ENCODE assay signal across 21 cellular contexts in genomic region chr1:92323473-92324453, GRCh38. TPM values are rescaled to one million over a fixed set of nuclear protein-coding genes. Genes with fewer than 3 reads are reported as not detected.
DNase-seq lines count a peak whose midpoint lies in the region; ATAC-seq, FAIRE-seq and TF ChIP-seq lines count a peak whose summit lies in the region.
"Had no signal": no experiment of that assay in that cellular context is flagged by ENCODE, and none has a peak within 500 bp of the region (broad histone marks: within the 10 kb centered on the region; RNA-seq: fewer than 3 reads in every experiment).

No MANE protein-coding gene starts in this region.

- WGBS in mammary epithelial cell (ENCODE audit: low coverage, missing lambda C conversion rate) = 91% methylated on average over 7 of the region's 7 CpGs
- 81 to 91% (median 86%) methylated on average over 7 of the region's 7 CpGs for WGBS in spleen, 5 donors

- BruUV-seq in Panc1 (replicated peaks; lab: Mats Ljungman, UMichigan) = TSS peak; percentile 13
- BruUV-seq in mammary epithelial cell (replicated peaks; lab: Mats Ljungman, UMichigan) = TSS peak; percentile 50

- DNase-seq in activated naive CD4-positive, alpha-beta T cell treated with anti-CD3 and anti-CD28 coated beads, Interleukin-2, amount 10 ng/mL, durations not matched to agents 7 days and 5 days = no peak
- DNase-seq in activated naive CD4-positive, alpha-beta T cell treated with anti-CD3 and anti-CD28 coated beads, Interleukin-2, amount 50 U/mL, for 16 hours = no peak
- no peak for DNase-seq in Panc1 (ENCODE audit: low read depth, low spot score)
- peak; percentile 15 for DNase-seq in mammary epithelial cell
- DNase-seq in spleen = no peak
- no peak for DNase-seq in GM12892 (ENCODE audit: insufficient read length)
- DNase-seq: activated CD8-positive, alpha-beta memory T cell treated with anti-CD3 and anti-CD28 coated beads, Interleukin-2, amount 50 U/mL, for 48 hours; amniotic stem cell; H9; heart left ventricle; lower lobe of right lung; NCI-H1930; NCI-H446; pancreas; sigmoid colon; stimulated activated CD4-positive, alpha-beta T cell treated with anti-CD3 and anti-CD28 coated beads, Interleukin-1b, Interleukin-23, amount 100 ng/mL, for 48 hours; SW 1271; WERI-Rb-1 had no signal

- H3K9me3 ChIP-seq in Panc1 (ENCODE audit: control insufficient read depth, insufficient read depth, low read depth, low read length) = peaks cover 4% of the 10 kb centered on the region; the same call in 1 of the 2 replicates
- no peaks in the 10 kb centered on the region for H3K9me3 ChIP-seq in mammary epithelial cell (replicated peaks; ENCODE audit: insufficient read depth, low read length)
- peaks cover 0 to 37% (median 35%) of the 10 kb centered on the region in 8 donors for H3K9me3 ChIP-seq in spleen
- H3K9me3 ChIP-seq: pancreas had no signal

- H3K9ac ChIP-seq in mammary epithelial cell (ENCODE audit: insufficient read depth, low read length) = no peak overlapping the region

- H2AFZ ChIP-seq in mammary epithelial cell (ENCODE audit: low read depth, low read length) = no peak overlapping the region

- H3K27me3 Mint-ChIP-seq in activated naive CD4-positive, alpha-beta T cell treated with anti-CD3 and anti-CD28 coated beads, Interleukin-2, amount 10 ng/mL, durations not matched to agents 7 days and 5 days = no peaks in the 10 kb centered on the region

- peak overlapping the region; percentile 85 for H3K27ac Mint-ChIP-seq in activated naive CD4-positive, alpha-beta T cell treated with anti-CD3 and anti-CD28 coated beads, Interleukin-2, amount 10 ng/mL, durations not matched to agents 7 days and 5 days
- H3K27ac Mint-ChIP-seq: H9 had no signal

- H3K27me3 ChIP-seq in Panc1 (ENCODE audit: control insufficient read depth, insufficient read depth, low read length) = no peaks in the 10 kb centered on the region
- H3K27me3 ChIP-seq in mammary epithelial cell (ENCODE audit: insufficient read depth, low read length) = no peaks in the 10 kb centered on the region
- H3K27me3 ChIP-seq in spleen (replicated peaks in 1 of 7) = no peaks in the 10 kb centered on the region
- H3K27me3 ChIP-seq: heart left ventricle, pancreas, sigmoid colon had no signal

- in situ Hi-C loops in Panc1 (cut with HindIII; ENCODE audit: low pct_unique_long_range_greater_than_20kb, low sequenced_read_pairs) (no loop called here), mammary epithelial cell (cut with MboI; ENCODE audit: low sequenced_read_pairs in 2 of 2) (loop anchor here in 1 of 2 donors (25.0 kb wide), 1 partner anchor 289 kb away; no protein-coding TSS in a partner anchor)

- peaks cover 63% of the 10 kb centered on the region for H3K36me3 Mint-ChIP-seq in activated naive CD4-positive, alpha-beta T cell treated with anti-CD3 and anti-CD28 coated beads, Interleukin-2, amount 10 ng/mL, durations not matched to agents 7 days and 5 days

- TF ChIP-seq POLR2A in spleen (IDR thresholded peaks at IDR 0.05) (no peak), GM18505 (IDR thresholded peaks at IDR 0.05; ENCODE audit: borderline replicate concordance, extremely low read depth, insufficient read depth, insufficient read length) (no peak), GM12892 (IDR thresholded peaks at IDR 0.05; ENCODE audit: low read depth, low read length) (no peak)

- H3K4me3 ChIP-seq in Panc1 (ENCODE audit: low read depth in 2 of 2, low read length in 2 of 2) (no peak overlapping the region), mammary epithelial cell (replicated peaks in 1 of 3; ENCODE audit: insufficient read depth in 1 of 3, low read depth in 2 of 3, low read length in 3 of 3) (no peak overlapping the region), spleen (no peak overlapping the region)
- H3K4me3 ChIP-seq: heart left ventricle, lower lobe of right lung, pancreas, sigmoid colon had no signal

- ATAC-seq in Panc1 (no peak), GM18505 (IDR thresholded peaks at IDR 0.05; ENCODE audit: unreplicated experiment) (no peak), HG03342 (IDR thresholded peaks at IDR 0.05; ENCODE audit: unreplicated experiment) (no peak)
- ATAC-seq: heart left ventricle, lower lobe of right lung had no signal

- no peak overlapping the region for H3K4me2 ChIP-seq in mammary epithelial cell (ENCODE audit: insufficient read depth, low read depth, low read length)

- H3K4me3 Mint-ChIP-seq in activated naive CD4-positive, alpha-beta T cell treated with anti-CD3 and anti-CD28 coated beads, Interleukin-2, amount 10 ng/mL, durations not matched to agents 7 days and 5 days = peak overlapping the region; percentile 40
- H3K4me3 Mint-ChIP-seq: H9 had no signal

- no peaks in the 10 kb centered on the region for H3K4me1 ChIP-seq in Panc1 (ENCODE audit: control insufficient read depth, insufficient read depth, low read length)
- H3K4me1 ChIP-seq in mammary epithelial cell (ENCODE audit: insufficient read depth, low read length) = peaks cover 15% of the 10 kb centered on the region
- peaks cover 0 to 6% (median 0%) of the 10 kb centered on the region in 6 donors for H3K4me1 ChIP-seq in spleen
- H3K4me1 ChIP-seq: heart left ventricle, lower lobe of right lung, pancreas, sigmoid colon had no signal

- peaks cover 27% of the 10 kb centered on the region for H3K9me3 Mint-ChIP-seq in activated naive CD4-positive, alpha-beta T cell treated with anti-CD3 and anti-CD28 coated beads, Interleukin-2, amount 10 ng/mL, durations not matched to agents 7 days and 5 days

- CTCF ChIA-PET in activated naive CD4-positive, alpha-beta T cell treated with anti-CD3 and anti-CD28 coated beads, Interleukin-2, amount 10 ng/mL, durations not matched to agents 7 days and 5 days (lab: Charles Lee) = no interaction called here
- CTCF ChIA-PET in Panc1 (lab: Charles Lee) = no interaction called here
- CTCF ChIA-PET in mammary epithelial cell (lab: Charles Lee; ENCODE audit: low non-redundant PET) = no interaction called here

- H4K20me1 ChIP-seq in mammary epithelial cell (ENCODE audit: insufficient read depth, low read length) = no peaks in the 10 kb centered on the region

- H3K36me3 ChIP-seq in Panc1 (ENCODE audit: control insufficient read depth, insufficient read depth, low read length) (peaks cover 4% of the 10 kb centered on the region), mammary epithelial cell (ENCODE audit: insufficient read depth, low read length) (peaks cover 9% of the 10 kb centered on the region), spleen (peaks cover 0 to 90% (median 48%) of the 10 kb centered on the region in 6 donors)

- H3K79me2 ChIP-seq in mammary epithelial cell (ENCODE audit: insufficient read depth, low read length) = peaks cover 13% of the 10 kb centered on the region

- TF ChIP-seq CTCF in Panc1 (IDR thresholded peaks at IDR 0.05) (no peak), mammary epithelial cell (conservative IDR thresholded peaks at IDR 0.05 in 1 of 2, IDR thresholded peaks at IDR 0.05 in 1 of 2; ENCODE audit: extremely low read depth in 1 of 2, insufficient read depth in 1 of 2, low read depth in 1 of 2, low read length in 2 of 2) (no peak), spleen (IDR thresholded peaks at IDR 0.05 in 8 of 11, conservative IDR thresholded peaks at IDR 0.05 in 3 of 11) (no peak)

- intact Hi-C loops in Panc1 (cut with micrococcal nuclease; ENCODE audit: unreplicated experiment) = no loop called here
- intact Hi-C loops in mammary epithelial cell (cut with micrococcal nuclease) = no loop called here
- intact Hi-C loops in spleen (cut with DNase I; ENCODE audit: low total_unique reads) = no loop called here

- POLR2A ChIA-PET in Panc1 (lab: Charles Lee) = no interaction called here

- H3K4me1 Mint-ChIP-seq in activated naive CD4-positive, alpha-beta T cell treated with anti-CD3 and anti-CD28 coated beads, Interleukin-2, amount 10 ng/mL, durations not matched to agents 7 days and 5 days = peaks cover 34% of the 10 kb centered on the region

- dilution Hi-C loops in mammary epithelial cell (cut with HindIII; ENCODE audit: low sequenced_read_pairs) = no loop called here

- FAIRE-seq in GM12892 (lab: Jason Lieb, UNC) = no peak

- H3K27ac ChIP-seq in Panc1 (ENCODE audit: low read length) = no peak overlapping the region
- H3K27ac ChIP-seq in mammary epithelial cell (ENCODE audit: insufficient read depth, low read depth, low read length) = no peak overlapping the region
- peak overlapping the region in 5 of 8 donors; percentile 19 to 46 (median 31) for H3K27ac ChIP-seq in spleen
- H3K27ac ChIP-seq: heart left ventricle, HL-60, lower lobe of right lung, pancreas, sigmoid colon, WERI-Rb-1 had no signal

RNA-seq across cellular contexts. Expression of gene RPAP2, which starts 24.9 kb away (rescaled TPM):
- total RNA-seq in Panc1 (2021; ENCODE audit: unreplicated experiment) = 16.3 TPM
- polyA plus RNA-seq in Panc1 (2012; ENCODE audit: insufficient read length) = 5.5 TPM
- 10 to 100 TPM; 10.7 to 30.2 TPM for total RNA-seq in mammary epithelial cell
- 9.1 TPM for polyA plus RNA-seq in mammary epithelial cell
- 4.3 TPM for polyA minus RNA-seq in mammary epithelial cell
- 10 to 100 TPM in 6 of 7 donors, 1 to 10 TPM in 1; 6.2 to 31.5 (median 26.4) TPM for total RNA-seq in spleen
- polyA plus RNA-seq in spleen = 1 to 10 TPM; 4.4 to 6.4 (median 4.8) TPM
- polyA plus RNA-seq in GM12892 (2012; ENCODE audit: missing spikeins) = 20.8 TPM

RNA-seq across cellular contexts. Expression of gene GLMN, which starts 25.0 kb away (rescaled TPM):
- 10.4 TPM for total RNA-seq in Panc1 (2021; ENCODE audit: unreplicated experiment)
- 3.4 TPM for polyA plus RNA-seq in Panc1 (2012; ENCODE audit: insufficient read length)
- 10 to 100 TPM in 1 of 2 donors, 1 to 10 TPM in 1; 9.3 to 11.9 TPM for total RNA-seq in mammary epithelial cell
- polyA plus RNA-seq in mammary epithelial cell = 4.2 TPM
- polyA minus RNA-seq in mammary epithelial cell = 0.62 TPM
- 10 to 100 TPM in 4 of 7 donors, 1 to 10 TPM in 3; 7.8 to 22.6 (median 11.3) TPM for total RNA-seq in spleen
- polyA plus RNA-seq in spleen = 10 to 100 TPM; 10.2 to 20.2 (median 11.3) TPM
- 21.6 TPM for polyA plus RNA-seq in GM12892 (2012; ENCODE audit: missing spikeins)

Comparison
In these comparisons a context has a peak if more than half of its experiments do, and no peak if none do; other contexts are left out.
1. H3K27ac ChIP-seq: peak in spleen (5 of 8); none in Panc1 (single experiment) and mammary epithelial cell (single experiment).